8 cellular contexts compared by ENCODE assay signal in genomic region chr3:14123308-14124222, GRCh38. TPM values are rescaled to one million over a fixed set of nuclear protein-coding genes. Genes with fewer than 3 reads are reported as not detected.
A peak's percentile ranks its signal among the peaks of the same experiment; 100 is the strongest.
DNase-seq lines count a peak whose midpoint lies in the region; ATAC-seq and TF ChIP-seq lines count a peak whose summit lies in the region.

No MANE protein-coding gene starts in this region.

- BruUV-seq in Calu3 (replicated peaks; lab: Mats Ljungman, UMichigan), result TSS peak; percentile 59

- H3K4me3 Mint-ChIP-seq in Calu3 (ENCODE audit: low read depth, unreplicated experiment) (peak overlapping the region; percentile 97), osteocyte (ENCODE audit: unreplicated experiment) (peak overlapping the region; percentile 86)

- peaks cover 33% of the 10 kb centered on the region for H3K36me3 Mint-ChIP-seq in Calu3 (ENCODE audit: insufficient read depth, unreplicated experiment)
- peaks cover 17% of the 10 kb centered on the region for H3K36me3 Mint-ChIP-seq in osteocyte (ENCODE audit: unreplicated experiment)

- H3K27ac ChIP-seq in epithelial cell of prostate, result peak overlapping the region; percentile 95

- peaks cover 23% of the 10 kb centered on the region for H3K4me1 Mint-ChIP-seq in Calu3 (ENCODE audit: low read depth, unreplicated experiment)
- peaks cover 34% of the 10 kb centered on the region for H3K4me1 Mint-ChIP-seq in osteocyte (ENCODE audit: unreplicated experiment)

- H3K27ac Mint-ChIP-seq in Calu3 (ENCODE audit: unreplicated experiment), result peak overlapping the region; percentile 39
- peak overlapping the region; percentile 71 for H3K27ac Mint-ChIP-seq in osteocyte (ENCODE audit: unreplicated experiment)

- CTCF ChIA-PET in Calu3 (lab: Charles Lee), result no interaction called here

- ATAC-seq in HG02642 (IDR thresholded peaks at IDR 0.05; ENCODE audit: poor library complexity, unreplicated experiment) (no peak), GM18519 (IDR thresholded peaks at IDR 0.05; ENCODE audit: low FRiP score, unreplicated experiment) (no peak)

- intact Hi-C loops in Calu3 (cut with micrococcal nuclease; ENCODE audit: unreplicated experiment), result loop anchor here (1.0 to 10.0 kb wide), 3 partner anchors 31 to 469 kb away; no protein-coding TSS in a partner anchor

- no peaks in the 10 kb centered on the region for H3K27me3 Mint-ChIP-seq in Calu3 (ENCODE audit: unreplicated experiment)
- no peaks in the 10 kb centered on the region for H3K27me3 Mint-ChIP-seq in osteocyte (ENCODE audit: unreplicated experiment)

- no peak for DNase-seq in Calu3
- peak; percentile 48 for DNase-seq in OCI-M1 (lab: John Stamatoyannopoulos, UW)
- no peak for DNase-seq in epithelial cell of prostate (ENCODE audit: low read depth, low spot score)
- peak; percentile 34 for DNase-seq in osteocyte (ENCODE audit: extremely low spot score, unreplicated experiment)
- no peak for DNase-seq in NCI-H187 (lab: John Stamatoyannopoulos, UW)
- DNase-seq in hepatic stellate cell (ENCODE audit: low spot score), result no peak

- TF ChIP-seq CTCF in Calu3 (IDR thresholded peaks at IDR 0.05; ENCODE audit: unreplicated experiment) (no peak), osteocyte (IDR thresholded peaks at IDR 0.05) (no peak)

- H3K9me3 Mint-ChIP-seq in Calu3 (ENCODE audit: low read depth, unreplicated experiment), result no peaks in the 10 kb centered on the region
- H3K9me3 Mint-ChIP-seq in osteocyte (ENCODE audit: unreplicated experiment), result no peaks in the 10 kb centered on the region

RNA-seq across cellular contexts. Expression of gene CHCHD4, which starts 1.1 kb away (rescaled TPM):
- 14.3 and 16.7 TPM in 2 replicates for total RNA-seq in Calu3 (2022)
- total RNA-seq in osteocyte, result 7.2 and 7.9 TPM in 2 replicates

RNA-seq across cellular contexts. Expression of gene TMEM43, which starts 1.3 kb away (rescaled TPM):
- total RNA-seq in Calu3 (2022), result 56.2 and 57.0 TPM in 2 replicates
- 73.3 and 76.5 TPM in 2 replicates for total RNA-seq in osteocyte

RNA-seq across cellular contexts. Expression of gene XPC, which starts 54.8 kb away (rescaled TPM):
- 23.8 and 24.3 TPM in 2 replicates for total RNA-seq in Calu3 (2022)
- 39.4 and 41.5 TPM in 2 replicates for total RNA-seq in osteocyte

RNA-seq across cellular contexts. Expression of gene LSM3, which starts 55.1 kb away (rescaled TPM):
- total RNA-seq in Calu3 (2022) (16.7 and 17.7 TPM in 2 replicates), osteocyte (9.9 and 10.0 TPM in 2 replicates)

Comparison
In these comparisons a context has a peak if more than half of its experiments do, and no peak if none do; other contexts are left out.
1. DNase-seq: peak in OCI-M1 (single experiment) and osteocyte (single experiment); none in Calu3 (single experiment), epithelial cell of prostate (single experiment), NCI-H187 (0 of 2) and hepatic stellate cell (single experiment).